In the genomic region with DNA sequence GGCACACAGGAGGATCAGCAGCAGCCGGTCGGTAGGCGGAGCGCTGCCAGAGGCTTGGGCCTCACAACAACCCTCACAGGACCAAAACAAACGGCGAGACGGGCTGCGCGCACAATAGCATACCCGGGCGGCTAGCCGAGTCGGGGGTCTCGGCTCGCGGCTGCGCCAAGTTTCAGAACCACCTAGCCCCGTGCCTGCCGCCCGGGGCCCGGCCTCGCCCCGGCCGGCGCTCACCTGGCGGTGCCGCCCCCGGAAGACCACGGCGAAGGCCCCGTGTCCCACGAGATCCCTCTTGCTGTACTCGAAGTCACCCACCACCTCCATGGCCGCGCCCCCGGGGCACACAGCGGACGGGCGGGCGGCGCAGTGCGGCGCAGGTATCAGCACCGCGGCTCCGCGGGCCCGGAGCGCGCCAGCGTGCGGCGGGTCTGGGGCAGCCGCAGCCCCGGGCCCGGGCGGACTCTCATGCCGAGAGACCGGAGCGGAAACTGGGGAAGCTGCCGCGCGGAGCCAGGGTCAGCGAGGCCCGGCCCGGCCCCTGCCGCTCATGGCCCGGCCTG, we compare ENCODE assay signal across 8 cellular contexts. TPM values are rescaled to one million over a fixed set of nuclear protein-coding genes. Genes with fewer than 3 reads are reported as not detected.
DNase-seq lines count a peak whose midpoint lies in the region; ATAC-seq and TF ChIP-seq lines count a peak whose summit lies in the region.

No MANE protein-coding gene starts in this region.

- no peaks in the 10 kb centered on the region for H4K20me1 ChIP-seq in DOHH2 (ENCODE audit: control insufficient read depth, insufficient read depth, low read depth, low read length)

- no peak for TF ChIP-seq CTCF in DOHH2 (IDR thresholded peaks at IDR 0.05; ENCODE audit: low read depth, low read length, poor library complexity, severe bottlenecking)
- no peak for TF ChIP-seq CTCF in activated CD8-positive, alpha-beta T cell treated with anti-CD3 and anti-CD28 coated beads for 36 hours (IDR thresholded peaks at IDR 0.05)

- peak overlapping the region; percentile 61 for H3K27ac Mint-ChIP-seq in activated CD8-positive, alpha-beta T cell treated with anti-CD3 and anti-CD28 coated beads for 36 hours

- H3K27me3 Mint-ChIP-seq in activated CD8-positive, alpha-beta T cell treated with anti-CD3 and anti-CD28 coated beads for 36 hours, result no peaks in the 10 kb centered on the region

- ATAC-seq in activated CD8-positive, alpha-beta T cell treated with anti-CD3 and anti-CD28 coated beads for 36 hours, result peak; percentile 73

- peak; percentile 53 for DNase-seq in HEK293T (ENCODE audit: extremely low spot score)
- DNase-seq in NCI-H510A (lab: John Stamatoyannopoulos, UW), result peak; percentile 71
- DNase-seq in activated CD8-positive, alpha-beta T cell treated with anti-CD3 and anti-CD28 coated beads for 36 hours, result peak; percentile 68
- peak; percentile 68 to 76 for DNase-seq in lung microvascular endothelial cell (ENCODE audit: low read depth in 2 of 2)
- peak in 2 of 3 donors; percentile 9 to 35 for DNase-seq in stimulated activated CD4-positive, alpha-beta T cell treated with anti-CD3 and anti-CD28 coated beads, TNF-alpha, amount 100 ng/mL, for 1 hour (ENCODE audit: low read depth in 3 of 3, low spot score in 1 of 3)
- no peak for DNase-seq in NK-92 (lab: John Stamatoyannopoulos, UW; ENCODE audit: unreplicated experiment)

- intact Hi-C loops in activated CD8-positive, alpha-beta T cell treated with anti-CD3 and anti-CD28 coated beads for 36 hours (cut with micrococcal nuclease), result no loop called here

- H3K4me3 Mint-ChIP-seq in activated CD8-positive, alpha-beta T cell treated with anti-CD3 and anti-CD28 coated beads for 36 hours, result peak overlapping the region; percentile 75

- H3K36me3 ChIP-seq in DOHH2 (ENCODE audit: control insufficient read depth, low read length) (no peaks in the 10 kb centered on the region), endocrine pancreas (ENCODE audit: control insufficient read depth, insufficient read depth, low read length) (no peaks in the 10 kb centered on the region)

- H3K9ac ChIP-seq in endocrine pancreas (ENCODE audit: control insufficient read depth, insufficient read depth, low read length), result peak overlapping the region; percentile 87

- POLR2A ChIA-PET in HEK293T (lab: Yijun Ruan, JAX), result interaction anchor here (1.0 to 1.4 kb wide), 2 partner anchors 13 to 14 kb away, joined by 3 to 5 read pairs; no protein-coding TSS in a partner anchor
- POLR2A ChIA-PET in activated CD8-positive, alpha-beta T cell treated with anti-CD3 and anti-CD28 coated beads for 36 hours (lab: Charles Lee), result interaction anchor here (1.2 to 1.6 kb wide), 4 partner anchors 8 to 111 kb away, joined by 3 to 7 read pairs (median 6); partner anchors contain the start of gene AKAP10

- H3F3A ChIP-seq in DOHH2 (ENCODE audit: control insufficient read depth, insufficient read depth), result no peaks in the 10 kb centered on the region

- H3K9me3 ChIP-seq in DOHH2 (ENCODE audit: control insufficient read depth, insufficient read depth, low read length) (no peaks in the 10 kb centered on the region), endocrine pancreas (ENCODE audit: control insufficient read depth, low read length) (no peaks in the 10 kb centered on the region)

- CTCF ChIA-PET in HEK293T (lab: Yijun Ruan, JAX), result interaction anchor here (1.0 kb wide), 1 partner anchor 10 kb away, joined by 3 read pairs; no protein-coding TSS in a partner anchor
- CTCF ChIA-PET in activated CD8-positive, alpha-beta T cell treated with anti-CD3 and anti-CD28 coated beads for 36 hours (lab: Charles Lee), result interaction anchor here (1.0 to 1.8 kb wide), 7 partner anchors 11 to 141 kb away, joined by 3 to 5 read pairs (median 3); partner anchors contain the start of gene SPECC1

- no peaks in the 10 kb centered on the region for H3K9me3 Mint-ChIP-seq in activated CD8-positive, alpha-beta T cell treated with anti-CD3 and anti-CD28 coated beads for 36 hours

- no peaks in the 10 kb centered on the region for H3K36me3 Mint-ChIP-seq in activated CD8-positive, alpha-beta T cell treated with anti-CD3 and anti-CD28 coated beads for 36 hours (ENCODE audit: low read depth)

- no peak overlapping the region for H3K27ac ChIP-seq in DOHH2 (ENCODE audit: low read depth, low read length)

- H3K9me2 ChIP-seq in DOHH2 (replicated peaks; ENCODE audit: control insufficient read depth, low read length), result no peaks in the 10 kb centered on the region

- H3K27me3 ChIP-seq in DOHH2 (ENCODE audit: control insufficient read depth, low read length) (peaks cover 14% of the 10 kb centered on the region), endocrine pancreas (ENCODE audit: control insufficient read depth, insufficient read depth, low read length) (no peaks in the 10 kb centered on the region)

- no peaks in the 10 kb centered on the region for H3K4me1 ChIP-seq in DOHH2 (ENCODE audit: control insufficient read depth, low read length)
- H3K4me1 ChIP-seq in endocrine pancreas (ENCODE audit: control insufficient read depth, insufficient read depth, low read length), result no peaks in the 10 kb centered on the region

- peaks cover 20% of the 10 kb centered on the region for H3K4me1 Mint-ChIP-seq in activated CD8-positive, alpha-beta T cell treated with anti-CD3 and anti-CD28 coated beads for 36 hours (ENCODE audit: low read depth)

- H3K4me3 ChIP-seq in DOHH2 (ENCODE audit: low read length) (no peak overlapping the region), endocrine pancreas (ENCODE audit: control insufficient read depth, insufficient read depth, low read length) (peak overlapping the region; percentile 78)

- H3K79me2 ChIP-seq in DOHH2 (ENCODE audit: control insufficient read depth, low read length), result no peaks in the 10 kb centered on the region

- H3K4me2 ChIP-seq in DOHH2 (ENCODE audit: low read length), result peak overlapping the region; percentile 14; the same call in 1 of the 2 replicates

TF ChIP-seq in HEK293T, 16 proteins besides CTCF, POLR2A, EP300 and RAD21:
- TF ChIP-seq HDGF (IDR thresholded peaks at IDR 0.05; ENCODE audit: borderline replicate concordance), result no peak
- peak; percentile 44; the same call in 1 of the 2 replicates for TF ChIP-seq L3MBTL2 (conservative IDR thresholded peaks at IDR 0.05)
- TF ChIP-seq SP1 (IDR thresholded peaks at IDR 0.05), result no peak

RNA-seq across cellular contexts. Expression of gene ULK2, which starts 0.6 kb away (rescaled TPM):
- 1 to 10 TPM; 6.3 TPM for total RNA-seq in activated CD8-positive, alpha-beta T cell treated with anti-CD3 and anti-CD28 coated beads for 36 hours
- 15.3 and 35.5 TPM in 2 replicates for total RNA-seq in lung microvascular endothelial cell
